ENCODE assay signal across 1 cellular context in the genomic region with DNA sequence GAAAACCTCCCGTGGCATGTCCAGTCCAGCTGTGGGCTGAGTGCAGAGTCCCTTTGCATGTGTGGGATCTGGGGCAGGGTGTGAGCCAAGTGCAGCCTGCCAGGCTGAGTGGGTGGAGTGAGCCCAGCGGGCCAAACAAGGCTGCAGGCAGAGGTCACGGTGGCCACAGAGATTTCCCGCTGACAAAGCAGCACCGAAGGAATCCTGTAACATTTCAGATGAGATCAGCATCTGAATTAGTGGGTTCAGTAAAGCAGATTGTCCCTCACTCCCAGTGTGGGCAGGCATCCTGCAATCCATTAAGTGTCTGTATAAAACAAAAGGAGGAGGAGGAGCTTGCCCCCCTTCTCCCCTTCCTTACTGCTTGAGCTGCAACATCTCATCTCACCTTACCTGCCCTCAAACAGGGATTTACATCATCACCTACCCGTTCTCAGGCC.
TF ChIP-seq lines count a peak whose summit lies in the region.

No MANE protein-coding gene starts in this region.

TF ChIP-seq in SK-N-SH, 30 proteins besides CTCF, POLR2A, EP300 and RAD21 (continued from another document):
- TF ChIP-seq, protein P1, sequence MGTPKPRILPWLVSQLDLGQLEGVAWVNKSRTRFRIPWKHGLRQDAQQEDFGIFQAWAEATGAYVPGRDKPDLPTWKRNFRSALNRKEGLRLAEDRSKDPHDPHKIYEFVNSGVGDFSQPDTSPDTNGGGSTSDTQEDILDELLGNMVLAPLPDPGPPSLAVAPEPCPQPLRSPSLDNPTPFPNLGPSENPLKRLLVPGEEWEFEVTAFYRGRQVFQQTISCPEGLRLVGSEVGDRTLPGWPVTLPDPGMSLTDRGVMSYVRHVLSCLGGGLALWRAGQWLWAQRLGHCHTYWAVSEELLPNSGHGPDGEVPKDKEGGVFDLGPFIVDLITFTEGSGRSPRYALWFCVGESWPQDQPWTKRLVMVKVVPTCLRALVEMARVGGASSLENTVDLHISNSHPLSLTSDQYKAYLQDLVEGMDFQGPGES (IDR thresholded peaks at IDR 0.05; ENCODE audit: low read depth, low read length), result no peak
- no peak for TF ChIP-seq SIN3A (IDR thresholded peaks at IDR 0.05; ENCODE audit: borderline replicate concordance, low read depth, low read length)
- no peak for TF ChIP-seq REST (IDR thresholded peaks at IDR 0.05; ENCODE audit: low read depth, low read length)
- TF ChIP-seq RXRA (IDR thresholded peaks at IDR 0.05; ENCODE audit: borderline replicate concordance, low read depth), result no peak
- no peak for TF ChIP-seq SMC3 (IDR thresholded peaks at IDR 0.05; ENCODE audit: low read depth, low read length)
- no peak for TF ChIP-seq FOSL2 (IDR thresholded peaks at IDR 0.05; ENCODE audit: borderline replicate concordance, low read depth)
- no peak for TF ChIP-seq MXI1 (IDR thresholded peaks at IDR 0.05; ENCODE audit: low read depth, low read length)
- TF ChIP-seq JUND (IDR thresholded peaks at IDR 0.05), result no peak
- TF ChIP-seq, protein P2, sequence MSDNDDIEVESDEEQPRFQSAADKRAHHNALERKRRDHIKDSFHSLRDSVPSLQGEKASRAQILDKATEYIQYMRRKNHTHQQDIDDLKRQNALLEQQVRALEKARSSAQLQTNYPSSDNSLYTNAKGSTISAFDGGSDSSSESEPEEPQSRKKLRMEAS (IDR thresholded peaks at IDR 0.05; ENCODE audit: low read depth), result no peak
- TF ChIP-seq YY1 (IDR thresholded peaks at IDR 0.05; ENCODE audit: low read depth), result no peak
- no peak for TF ChIP-seq NFIC (IDR thresholded peaks at IDR 0.05; ENCODE audit: borderline replicate concordance)
- TF ChIP-seq RFX5 (IDR thresholded peaks at IDR 0.05; ENCODE audit: low read length), result no peak
- no peak for TF ChIP-seq GATA2 (CRISPR knock-in tag; IDR thresholded peaks at IDR 0.05)
- no peak for TF ChIP-seq CHD2 (IDR thresholded peaks at IDR 0.05; ENCODE audit: low read length, partially characterized antibody)
TF ChIP-seq in SK-N-SH: peak in this region for 0.
